Comparison of ENCODE assay signal across 1 cellular context in genomic region chr14:100250732-100251465, GRCh38.
TF ChIP-seq lines count a peak whose summit lies in the region.

No MANE protein-coding gene starts in this region.

TF ChIP-seq in WTC11, 78 proteins besides CTCF, POLR2A, EP300 and RAD21 (continued from another document):
- TF ChIP-seq ARID4B (CRISPR knock-in tag; IDR thresholded peaks at IDR 0.05; ENCODE audit: borderline replicate concordance): no peak
- no peak for TF ChIP-seq RORB (CRISPR knock-in tag; IDR thresholded peaks at IDR 0.05)
- no peak for TF ChIP-seq ZNF671 (CRISPR knock-in tag; IDR thresholded peaks at IDR 0.05)
- TF ChIP-seq HMGA2 (CRISPR knock-in tag; IDR thresholded peaks at IDR 0.05): no peak
- TF ChIP-seq AR (CRISPR knock-in tag; IDR thresholded peaks at IDR 0.05): no peak
